In genomic region chr16:85231959-85232358, GRCh38 we compare ENCODE assay signal across 14 cellular contexts.
DNase-seq lines count a peak whose midpoint lies in the region; ATAC-seq and TF ChIP-seq lines count a peak whose summit lies in the region.
"Had no signal": no experiment of that assay in that cellular context is flagged by ENCODE, and none has a peak within 500 bp of the region (broad histone marks: within the 10 kb centered on the region; RNA-seq: fewer than 3 reads in every experiment).

No MANE protein-coding gene starts in this region.

- intact Hi-C loops in right cardiac atrium (cut with DNase I) (loop anchor here in 1 of 4 donors (5.0 kb wide), 1 partner anchor 70 kb away; no protein-coding TSS in a partner anchor), tibial artery (cut with DNase I; ENCODE audit: low total_unique reads) (no loop called here)

- H3K27ac ChIP-seq in GM23248 (peak overlapping the region; percentile 84), right cardiac atrium (ENCODE audit: low read length) (peak overlapping the region; percentile 61), tibial artery (peak overlapping the region; percentile 52 to 60)
- H3K27ac ChIP-seq: Peyer's patch had no signal

- no peak overlapping the region for H2AFZ ChIP-seq in GM23248

- H3K4me1 ChIP-seq in GM23248 (ENCODE audit: insufficient read depth) = peaks cover 59% of the 10 kb centered on the region
- peaks cover 6% of the 10 kb centered on the region for H3K4me1 ChIP-seq in right cardiac atrium (ENCODE audit: control insufficient read depth, insufficient read depth, low read length)
- H3K4me1 ChIP-seq in tibial artery = peaks cover 12 to 70% (median 52%) of the 10 kb centered on the region in 4 donors

- no peaks in the 10 kb centered on the region for H3K9me2 ChIP-seq in GM23248 (ENCODE audit: insufficient read depth)

- peak; percentile 19 to 25 for ATAC-seq in right cardiac atrium
- ATAC-seq: activated CD4-positive, alpha-beta T cell treated with anti-CD3 and anti-CD28 coated beads for 36 hours had no signal

- TF ChIP-seq CTCF in astrocyte of the spinal cord (IDR thresholded peaks at IDR 0.05; ENCODE audit: low read depth, low read length) (no peak), tibial artery (IDR thresholded peaks at IDR 0.05) (no peak)

- no peak overlapping the region for H3K4me3 ChIP-seq in GM23248
- no peak overlapping the region for H3K4me3 ChIP-seq in astrocyte of the spinal cord (ENCODE audit: low read depth, low read length)
- H3K4me3 ChIP-seq in right cardiac atrium (ENCODE audit: low read length) = no peak overlapping the region
- no peak overlapping the region for H3K4me3 ChIP-seq in tibial artery
- H3K4me3 ChIP-seq: HAP-1, Peyer's patch had no signal

- no peaks in the 10 kb centered on the region for H3K36me3 ChIP-seq in GM23248 (ENCODE audit: low read depth)
- no peaks in the 10 kb centered on the region for H3K36me3 ChIP-seq in tibial artery
- H3K36me3 ChIP-seq: HAP-1, Peyer's patch had no signal

- peaks cover 36% of the 10 kb centered on the region for H3F3A ChIP-seq in GM23248 (ENCODE audit: insufficient read depth)

- H3K9ac ChIP-seq in GM23248 = peak overlapping the region; percentile 71

- in situ Hi-C loops in GM23248 (cut with MboI) (no loop called here), astrocyte of the spinal cord (cut with HindIII; ENCODE audit: low sequenced_read_pairs) (no loop called here)

- no peaks in the 10 kb centered on the region for H4K20me1 ChIP-seq in GM23248 (ENCODE audit: insufficient read depth)

- no peaks in the 10 kb centered on the region for H3K9me3 ChIP-seq in GM23248 (ENCODE audit: low read depth)
- H3K9me3 ChIP-seq in right cardiac atrium (ENCODE audit: control insufficient read depth, low read length) = no peaks in the 10 kb centered on the region
- H3K9me3 ChIP-seq in tibial artery = no peaks in the 10 kb centered on the region
- H3K9me3 ChIP-seq: HAP-1, Peyer's patch had no signal

- H3K79me2 ChIP-seq in GM23248 (ENCODE audit: insufficient read depth) = peaks cover 72% of the 10 kb centered on the region

- H3K27me3 ChIP-seq in GM23248 (replicated peaks; ENCODE audit: insufficient read depth) (no peaks in the 10 kb centered on the region), right cardiac atrium (ENCODE audit: control insufficient read depth, insufficient read depth) (no peaks in the 10 kb centered on the region), tibial artery (no peaks in the 10 kb centered on the region)
- H3K27me3 ChIP-seq: Peyer's patch had no signal

- DNase-seq in GM23248 = peak; percentile 88
- peak; percentile 42 for DNase-seq in astrocyte of the spinal cord (ENCODE audit: low read depth, low spot score)
- peak; percentile 71 to 82 (median 81) for DNase-seq in right cardiac atrium
- DNase-seq in tibial artery = peak in 1 of 2 donors; percentile 84
- no peak for DNase-seq in effector CD4-positive, alpha-beta T cell
- DNase-seq in epidermal melanocyte (ENCODE audit: insufficient read length, low spot score) = no peak
- no peak for DNase-seq in activated CD4-positive, CD25-positive, alpha-beta regulatory T cell treated with anti-CD3 and anti-CD28 coated beads, Interleukin-2, amount 50 U/mL, for 72 hours
- DNase-seq: activated CD4-positive, alpha-beta T cell treated with anti-CD3 and anti-CD28 coated beads for 36 hours; activated T-cell treated with anti-CD3 and anti-CD28 coated beads, Interleukin-2, amount 50 U/mL, for 24 hours; NCI-H510A treated with DMSO at 0.1 percent for 48 hours; Peyer's patch; stimulated activated CD4-positive, alpha-beta T cell treated with anti-CD3 and anti-CD28 coated beads, Interleukin-1b, Interleukin-23, amount 100 ng/mL, for 48 hours; T-helper 1 cell had no signal

- peak overlapping the region; percentile 62 for H3K4me2 ChIP-seq in GM23248 (ENCODE audit: unreplicated experiment)

- WGBS in GM23248 (ENCODE audit: low coverage in 1 of 2, low lambda C conversion rate in 2 of 2, missing lambda C conversion rate in 2 of 2), 2 experiments = 6 to 11% methylated on average over 8 of the region's 8 CpGs
- WGBS in right cardiac atrium = 39% methylated on average over 8 of the region's 8 CpGs

Comparison
In these comparisons a context has a peak if more than half of its experiments do, and no peak if none do; other contexts are left out.
1. DNase-seq: peak in GM23248 (single experiment), astrocyte of the spinal cord (single experiment) and right cardiac atrium (3 of 3); none in effector CD4-positive, alpha-beta T cell (single experiment), epidermal melanocyte (single experiment) and activated CD4-positive, CD25-positive, alpha-beta regulatory T cell treated with anti-CD3 and anti-CD28 coated beads, Interleukin-2, amount 50 U/mL, for 72 hours (single experiment).
2. Peak in every context shown above with its lines, with median percentiles within 50 percentile points of each other: H3K27ac ChIP-seq.